Comparison of ENCODE assay signal across 25 cellular contexts in genomic region chr3:21049368-21050062, GRCh38.
"Had no signal": no experiment of that assay in that cellular context is flagged by ENCODE, and none has a peak within 500 bp of the region (broad histone marks: within the 10 kb centered on the region; RNA-seq: fewer than 3 reads in every experiment).

No MANE protein-coding gene starts in this region.

- ATAC-seq: foreskin keratinocyte; heart right ventricle; left colon; lower lobe of right lung; naive thymus-derived CD8-positive, alpha-beta T cell; right cardiac atrium; stimulated activated effector memory CD8-positive, alpha-beta T cell treated with anti-CD3 and anti-CD28 coated beads, Interleukin-12 subunit alpha, Interleukin-12 subunit beta, amount 100 ng/mL, for 72 hours had no signal

- DNase-seq: dermis blood vessel endothelial cell; effector memory CD4-positive, alpha-beta T cell; foreskin keratinocyte; glutamatergic neuron; heart right ventricle; hypothalamus; immature natural killer cell; islet precursor cell; kidney glomerular epithelial cell; left colon; left ventricle myocardium inferior; lower lobe of right lung; naive thymus-derived CD8-positive, alpha-beta T cell; nephron progenitor cell; nucleus accumbens; right cardiac atrium; sigmoid colon; stimulated activated CD4-positive, alpha-beta T cell treated with anti-CD3 and anti-CD28 coated beads, Interleukin-2, amount 100 ng/mL, for 24 hours; stimulated activated CD4-positive, alpha-beta T cell treated with anti-CD3 and anti-CD28 coated beads, Interleukin-4, amount 100 ng/mL, for 24 hours; stimulated activated naive CD4-positive, alpha-beta T cell treated with Interleukin-2 at 50 U/mL for 16 hours; stomach; thyroid gland; trophoblast cell had no signal

- FAIRE-seq: endothelial cell of umbilical vein had no signal
